Comparison of ENCODE assay signal across 7 cellular contexts in genomic region chr12:56315256-56315625, GRCh38. TPM values are rescaled to one million over a fixed set of nuclear protein-coding genes. Genes with fewer than 3 reads are reported as not detected.
DNase-seq lines count a peak whose midpoint lies in the region; ATAC-seq and TF ChIP-seq lines count a peak whose summit lies in the region.

No MANE protein-coding gene starts in this region.

- H3K36me3 ChIP-seq in GM23338 (ENCODE audit: insufficient read depth) (peaks cover 37% of the 10 kb centered on the region), esophagus (ENCODE audit: control insufficient read depth in 2 of 2, insufficient read depth in 2 of 2, low read length in 1 of 2) (peaks cover 3 to 9% of the 10 kb centered on the region in 2 donors)

- ATAC-seq in GM23338: peak; percentile 10

- no peaks in the 10 kb centered on the region for H3K9me3 ChIP-seq in esophagus (ENCODE audit: control insufficient read depth in 2 of 2, insufficient read depth in 1 of 2, low read depth in 1 of 2, low read length in 1 of 2)

- H3F3A ChIP-seq in GM23338 (replicated peaks; ENCODE audit: low read depth): peaks cover 18% of the 10 kb centered on the region

- no peaks in the 10 kb centered on the region for H3K9me2 ChIP-seq in GM23338 (ENCODE audit: insufficient read depth)

- H3K27ac ChIP-seq in GM23338 (ENCODE audit: low read depth) (peak overlapping the region; percentile 92), esophagus (ENCODE audit: low read depth in 2 of 2, low read length in 1 of 2) (peak overlapping the region; percentile 89 to 97)

- peak overlapping the region; percentile 90 for H2AFZ ChIP-seq in GM23338

- in situ Hi-C loops in SK-MEL-5 (cut with HindIII; ENCODE audit: low pct_unique_long_range_greater_than_20kb, low sequenced_read_pairs): no loop called here

- H3K27me3 Mint-ChIP-seq in GM23338 (ENCODE audit: insufficient read depth, low read depth, poor library complexity) (peaks cover 7% of the 10 kb centered on the region), nephron progenitor cell (ENCODE audit: low read depth, poor library complexity) (no peaks in the 10 kb centered on the region)

- H4K20me1 ChIP-seq in GM23338 (replicated peaks; ENCODE audit: insufficient read depth): peaks cover 3% of the 10 kb centered on the region; the same call in 1 of the 2 replicates

- H3K27me3 ChIP-seq in GM23338 (ENCODE audit: insufficient read depth): no peaks in the 10 kb centered on the region
- H3K27me3 ChIP-seq in esophagus (ENCODE audit: control insufficient read depth in 1 of 2, insufficient read depth in 2 of 2, low read length in 2 of 2): no peaks in the 10 kb centered on the region

- POLR2A ChIA-PET in HEK293T (lab: Yijun Ruan, JAX): interaction anchor here (0.6 to 3.4 kb wide), 20 partner anchors 10 to 211 kb away, joined by 3 to 38 read pairs (median 4); partner anchors contain the start of genes COQ10A, PA2G4, PAN2 and RNF41

- peak overlapping the region; percentile 99 for H3K27ac Mint-ChIP-seq in GM23338
- H3K27ac Mint-ChIP-seq in nephron progenitor cell: peak overlapping the region; percentile 99

- H3K4me1 ChIP-seq in GM23338 (ENCODE audit: insufficient read depth) (peaks cover 12% of the 10 kb centered on the region), esophagus (ENCODE audit: control insufficient read depth in 2 of 2, insufficient read depth in 2 of 2, low read length in 1 of 2) (peaks cover 2 to 4% of the 10 kb centered on the region in 2 donors)

- WGBS in esophagus, 2 donors: 1% methylated on average over 11 of the region's 11 CpGs

- H3K36me3 Mint-ChIP-seq in GM23338 (ENCODE audit: low read depth) (peaks cover 48% of the 10 kb centered on the region), nephron progenitor cell (ENCODE audit: low read depth) (peaks cover 30% of the 10 kb centered on the region)

- peak overlapping the region; percentile 99 for H3K4me3 ChIP-seq in GM23338
- peak overlapping the region; percentile 92 to 98 for H3K4me3 ChIP-seq in esophagus (ENCODE audit: low read depth in 1 of 2, low read length in 2 of 2)

- DNase-seq in GM23338 (ENCODE audit: low spot score) (peak; percentile 35), SK-MEL-5 (ENCODE audit: low read depth, low spot score) (peak; percentile 87), nephron progenitor cell (peak; percentile 25), NCI-H510A treated with DMSO at 0.1 percent for 48 hours (lab: John Stamatoyannopoulos, UW) (no peak), HEK293T (ENCODE audit: extremely low spot score) (no peak), DMS153 treated with DMSO at 0.1 percent for 48 hours (lab: John Stamatoyannopoulos, UW; ENCODE audit: unreplicated experiment) (no peak)

- H3K79me2 ChIP-seq in GM23338 (replicated peaks; ENCODE audit: insufficient read depth): peaks cover 20% of the 10 kb centered on the region

- peak overlapping the region; percentile 100 for H3K4me3 Mint-ChIP-seq in GM23338
- H3K4me3 Mint-ChIP-seq in nephron progenitor cell: peak overlapping the region; percentile 98

- CTCF ChIA-PET in HEK293T (lab: Yijun Ruan, JAX): interaction anchor here (0.7 to 3.5 kb wide), 4 partner anchors 40 to 149 kb away, joined by 3 to 20 read pairs (median 3); no protein-coding TSS in a partner anchor

- no peak for TF ChIP-seq CTCF in GM23338 (conservative IDR thresholded peaks at IDR 0.05; ENCODE audit: low read depth in 2 of 2)
- no peak for TF ChIP-seq CTCF in nephron progenitor cell (IDR thresholded peaks at IDR 0.05)

- peak overlapping the region; percentile 99 for H3K4me2 ChIP-seq in GM23338

- no peaks in the 10 kb centered on the region; the same call in 2 of the 3 replicates for H3K9me3 Mint-ChIP-seq in GM23338
- no peaks in the 10 kb centered on the region for H3K9me3 Mint-ChIP-seq in nephron progenitor cell

- peaks cover 4% of the 10 kb centered on the region for H3K4me1 Mint-ChIP-seq in GM23338
- H3K4me1 Mint-ChIP-seq in nephron progenitor cell: peaks cover 18% of the 10 kb centered on the region

TF ChIP-seq in GM23338, 12 proteins besides CTCF, POLR2A, EP300 and RAD21 (continues in another document):
- TF ChIP-seq CREB1 (CRISPR knock-in tag; IDR thresholded peaks at IDR 0.05; ENCODE audit: low read depth) (no peak), STAT1 (IDR thresholded peaks at IDR 0.05; ENCODE audit: unreplicated experiment) (no peak), ZNF114 (CRISPR knock-in tag; IDR thresholded peaks at IDR 0.05) (no peak)

TF ChIP-seq in HEK293T, 16 proteins besides CTCF, POLR2A, EP300 and RAD21:
- no peak for TF ChIP-seq ELF4 (IDR thresholded peaks at IDR 0.05)

RNA-seq across cellular contexts. Expression of gene CNPY2, which starts 0.5 kb away (rescaled TPM):
- total RNA-seq in GM23338 (2014; rRNA removed; shearing (Covaris generic)): 107 and 119 TPM in 2 replicates
- polyA plus RNA-seq in GM23338 (2016; fragmentation: Nextera tagmentation; extraction: Ambion mirVana) (316 and 317 TPM in 2 replicates), esophagus (10 to 100 TPM; 62.1 to 75.3 TPM)
- 311 and 316 TPM in 2 replicates for total RNA-seq in SK-MEL-5 (2014; rRNA removed; shearing (Covaris generic))
- 248 and 314 TPM in 2 replicates for polyA plus RNA-seq in SK-MEL-5 (2015; cell fraction: cytosol; rRNA removed)
- polyA plus RNA-seq in SK-MEL-5 (2015; cell fraction: nucleus; rRNA removed): 119 and 134 TPM in 2 replicates

RNA-seq across cellular contexts. Expression of gene CS, which starts 15.1 kb away (rescaled TPM):
- total RNA-seq in GM23338 (2014; rRNA removed; shearing (Covaris generic)): 163 and 166 TPM in 2 replicates
- polyA plus RNA-seq in GM23338 (2016; fragmentation: Nextera tagmentation; extraction: Ambion mirVana) (54.5 and 63.3 TPM in 2 replicates), esophagus (10 to 100 TPM; 53.7 to 98.0 TPM)
- total RNA-seq in SK-MEL-5 (2014; rRNA removed; shearing (Covaris generic)): 110 and 119 TPM in 2 replicates
- polyA plus RNA-seq in SK-MEL-5 (2015; cell fraction: cytosol; rRNA removed): 171 and 221 TPM in 2 replicates
- polyA plus RNA-seq in SK-MEL-5 (2015; cell fraction: nucleus; rRNA removed): 552 and 626 TPM in 2 replicates

RNA-seq across cellular contexts. Expression of gene PAN2, which starts 18.6 kb away (rescaled TPM):
- total RNA-seq in GM23338 (2014; rRNA removed; shearing (Covaris generic)): 27.2 and 35.7 TPM in 2 replicates
- polyA plus RNA-seq in GM23338 (2016; fragmentation: Nextera tagmentation; extraction: Ambion mirVana) (9.1 and 11.5 TPM in 2 replicates), esophagus (10 to 100 TPM; 18.1 to 44.7 TPM)
- total RNA-seq in SK-MEL-5 (2014; rRNA removed; shearing (Covaris generic)): 32.5 and 50.6 TPM in 2 replicates
- 16.1 and 21.7 TPM in 2 replicates for polyA plus RNA-seq in SK-MEL-5 (2015; cell fraction: cytosol; rRNA removed)
- polyA plus RNA-seq in SK-MEL-5 (2015; cell fraction: nucleus; rRNA removed): 1,183 and 1,390 TPM in 2 replicates

RNA-seq across cellular contexts. Expression of gene IL23A, which starts 23.4 kb away (rescaled TPM):
- 2.5 and 3.2 TPM in 2 replicates for total RNA-seq in GM23338 (2014; rRNA removed; shearing (Covaris generic))
- polyA plus RNA-seq in GM23338 (2016; fragmentation: Nextera tagmentation; extraction: Ambion mirVana) (8.0 and 9.3 TPM in 2 replicates), esophagus (10 to 100 TPM in 1 of 2 donors, 1 to 10 TPM in 1; 2.9 to 32.1 TPM)
- 0.34 TPM in 1 of 2 replicates, not detected in the other for total RNA-seq in SK-MEL-5 (2014; rRNA removed; shearing (Covaris generic))
- 0.30 and 0.35 TPM in 2 replicates for polyA plus RNA-seq in SK-MEL-5 (2015; cell fraction: cytosol; rRNA removed)
- not detected in 2 replicates for polyA plus RNA-seq in SK-MEL-5 (2015; cell fraction: nucleus; rRNA removed)

RNA-seq across cellular contexts. Expression of gene STAT2, which starts 44.7 kb away (rescaled TPM):
- 60.6 and 67.9 TPM in 2 replicates for total RNA-seq in GM23338 (2014; rRNA removed; shearing (Covaris generic))
- 15.6 and 16.7 TPM in 2 replicates for polyA plus RNA-seq in GM23338 (2016; fragmentation: Nextera tagmentation; extraction: Ambion mirVana)
- 131 and 139 TPM in 2 replicates for total RNA-seq in SK-MEL-5 (2014; rRNA removed; shearing (Covaris generic))
- 96.6 and 109 TPM in 2 replicates for polyA plus RNA-seq in SK-MEL-5 (2015; cell fraction: cytosol; rRNA removed)
- polyA plus RNA-seq in SK-MEL-5 (2015; cell fraction: nucleus; rRNA removed): 565 and 618 TPM in 2 replicates
- polyA plus RNA-seq in esophagus: 10 to 100 TPM; 23.9 to 35.1 TPM

Comparison
In these comparisons a context has a peak if more than half of its experiments do, and no peak if none do; other contexts are left out.
1. DNase-seq: peak in GM23338 (single experiment), SK-MEL-5 (single experiment) and nephron progenitor cell (single experiment); none in NCI-H510A treated with DMSO at 0.1 percent for 48 hours (single experiment), HEK293T (single experiment) and DMS153 treated with DMSO at 0.1 percent for 48 hours (single experiment).